1 cellular context compared by ENCODE assay signal in genomic region chr15:90917569-90917968, GRCh38.
TF ChIP-seq lines count a peak whose summit lies in the region.

No MANE protein-coding gene starts in this region.

TF ChIP-seq in H1, 55 proteins besides CTCF, POLR2A, EP300 and RAD21:
- no peak for TF ChIP-seq EZH2 (IDR thresholded peaks at IDR 0.05; ENCODE audit: low read depth, low read length, severe bottlenecking)
- TF ChIP-seq POU5F1 (IDR thresholded peaks at IDR 0.05; ENCODE audit: low read depth, low read length): no peak
